Comparison of ENCODE assay signal across 11 cellular contexts in genomic region chr5:132639706-132640130, GRCh38. TPM values are rescaled to one million over a fixed set of nuclear protein-coding genes. Genes with fewer than 3 reads are reported as not detected.
A peak's percentile ranks its signal among the peaks of the same experiment; 100 is the strongest.
DNase-seq lines count a peak whose midpoint lies in the region; ATAC-seq lines count a peak whose summit lies in the region.
"Had no signal": no experiment of that assay in that cellular context is flagged by ENCODE, and none has a peak within 500 bp of the region (broad histone marks: within the 10 kb centered on the region; RNA-seq: fewer than 3 reads in every experiment).

No MANE protein-coding gene starts in this region.

- H3K9me3 Mint-ChIP-seq in activated naive CD8-positive, alpha-beta T cell treated with anti-CD3 and anti-CD28 coated beads, Interleukin-2, amount 10 ng/mL, durations not matched to agents 7 days and 5 days: no peaks in the 10 kb centered on the region

- H3K27me3 Mint-ChIP-seq in activated naive CD8-positive, alpha-beta T cell treated with anti-CD3 and anti-CD28 coated beads, Interleukin-2, amount 10 ng/mL, durations not matched to agents 7 days and 5 days: no peaks in the 10 kb centered on the region

- DNase-seq in activated naive CD8-positive, alpha-beta T cell treated with anti-CD3 and anti-CD28 coated beads, Interleukin-2, amount 10 ng/mL, durations not matched to agents 7 days and 5 days: peak; percentile 50
- DNase-seq in substantia nigra (lab: John Stamatoyannopoulos, UW) (no peak), NK-92 (lab: John Stamatoyannopoulos, UW; ENCODE audit: unreplicated experiment) (no peak), COR-L47 (lab: John Stamatoyannopoulos, UW) (no peak)
- DNase-seq: adrenal gland, kidney, NCI-H510A treated with DMSO at 0.1 percent for 48 hours had no signal

- ATAC-seq in GM18868 (IDR thresholded peaks at IDR 0.05; ENCODE audit: unreplicated experiment): peak; percentile 64
- ATAC-seq in GM21447 (IDR thresholded peaks at IDR 0.05; ENCODE audit: unreplicated experiment): peak; percentile 72
- peak; percentile 55 for ATAC-seq in HG03135 (IDR thresholded peaks at IDR 0.05; ENCODE audit: unreplicated experiment)
- peak; percentile 78 for ATAC-seq in activated naive CD8-positive, alpha-beta T cell treated with anti-CD3 and anti-CD28 coated beads, Interleukin-2, amount 10 ng/mL, durations not matched to agents 7 days and 5 days (ENCODE audit: low read depth)

- peak overlapping the region; percentile 41 for H3K4me3 Mint-ChIP-seq in activated naive CD8-positive, alpha-beta T cell treated with anti-CD3 and anti-CD28 coated beads, Interleukin-2, amount 10 ng/mL, durations not matched to agents 7 days and 5 days

- POLR2A ChIA-PET in activated naive CD8-positive, alpha-beta T cell treated with anti-CD3 and anti-CD28 coated beads, Interleukin-2, amount 10 ng/mL, durations not matched to agents 7 days and 5 days (lab: Charles Lee): interaction anchor here (1.0 to 3.5 kb wide), 5 partner anchors 9 to 98 kb away, joined by 3 to 13 read pairs (median 4); partner anchors contain the start of genes KIF3A and RAD50

- H3K27ac Mint-ChIP-seq in activated naive CD8-positive, alpha-beta T cell treated with anti-CD3 and anti-CD28 coated beads, Interleukin-2, amount 10 ng/mL, durations not matched to agents 7 days and 5 days: peak overlapping the region; percentile 88

- H3K36me3 Mint-ChIP-seq in activated naive CD8-positive, alpha-beta T cell treated with anti-CD3 and anti-CD28 coated beads, Interleukin-2, amount 10 ng/mL, durations not matched to agents 7 days and 5 days: peaks cover 37% of the 10 kb centered on the region

- peaks cover 78% of the 10 kb centered on the region for H3K4me1 Mint-ChIP-seq in activated naive CD8-positive, alpha-beta T cell treated with anti-CD3 and anti-CD28 coated beads, Interleukin-2, amount 10 ng/mL, durations not matched to agents 7 days and 5 days

- H3K27ac ChIP-seq in substantia nigra (ENCODE audit: low read depth, low read length, poor library complexity, severe bottlenecking): no peak overlapping the region
- H3K27ac ChIP-seq: adrenal gland, parathyroid adenoma had no signal

RNA-seq across cellular contexts. Expression of gene IL13, which starts 18.3 kb away (rescaled TPM):
- total RNA-seq in activated naive CD8-positive, alpha-beta T cell treated with anti-CD3 and anti-CD28 coated beads, Interleukin-2, amount 10 ng/mL, durations not matched to agents 7 days and 5 days: under 1 TPM; 0.30 to 0.37 TPM
- total RNA-seq: kidney had no signal

RNA-seq across cellular contexts. Expression of gene IL4, which starts 34.1 kb away (rescaled TPM):
- 1 to 10 TPM in 1 of 2 experiments, not detected in 1; 1.8 TPM for total RNA-seq in activated naive CD8-positive, alpha-beta T cell treated with anti-CD3 and anti-CD28 coated beads, Interleukin-2, amount 10 ng/mL, durations not matched to agents 7 days and 5 days
- total RNA-seq: adrenal gland, kidney had no signal
